ENCODE assay signal across 8 cellular contexts in genomic region chr5:123610665-123611406, GRCh38.
DNase-seq lines count a peak whose midpoint lies in the region; ATAC-seq, FAIRE-seq and TF ChIP-seq lines count a peak whose summit lies in the region.

No MANE protein-coding gene starts in this region.

- FAIRE-seq in bronchial epithelial cell (lab: Jason Lieb, UNC) (no peak), kidney (lab: Jason Lieb, UNC) (peak; percentile 87)

- DNase-seq in DMS53 (lab: John Stamatoyannopoulos, UW) (peak; percentile 76), bronchial epithelial cell (ENCODE audit: low read depth) (peak; percentile 75), kidney (no peak), suprapubic skin (ENCODE audit: low spot score in 2 of 2) (no peak)
- DNase-seq in activated CD8-positive, alpha-beta memory T cell treated with anti-CD3 and anti-CD28 coated beads for 24 hours, result no peak

- TF ChIP-seq CTCF in OCI-LY3 (IDR thresholded peaks at IDR 0.05; ENCODE audit: low read depth, low read length) (peak; percentile 82), bronchial epithelial cell (IDR thresholded peaks at IDR 0.05; ENCODE audit: insufficient read depth, low read length, severe bottlenecking) (peak; percentile 66), kidney (IDR thresholded peaks at IDR 0.05; ENCODE audit: borderline replicate concordance, extremely low read depth, insufficient read depth) (peak; percentile 92), suprapubic skin (IDR thresholded peaks at IDR 0.05) (peak; percentile 82 to 96)

- H3K4me1 ChIP-seq in OCI-LY3 (ENCODE audit: low read length) (peaks cover 28% of the 10 kb centered on the region), kidney (ENCODE audit: control insufficient read depth in 1 of 2, insufficient read depth in 1 of 2, low read depth in 1 of 2, low read length in 2 of 2) (no peaks in the 10 kb centered on the region), suprapubic skin (peaks cover 3% of the 10 kb centered on the region)

- peak; percentile 74 for ATAC-seq in GM18907 (IDR thresholded peaks at IDR 0.05; ENCODE audit: unreplicated experiment)
- peak; percentile 62 for ATAC-seq in HG03460 (IDR thresholded peaks at IDR 0.05; ENCODE audit: unreplicated experiment)

- H2AFZ ChIP-seq in OCI-LY3 (ENCODE audit: low read depth, low read length), result no peak overlapping the region

- H4K20me1 ChIP-seq in OCI-LY3 (ENCODE audit: insufficient read depth, low read length), result no peaks in the 10 kb centered on the region

- no peak overlapping the region for H3K9ac ChIP-seq in OCI-LY3 (ENCODE audit: low read length)
- H3K9ac ChIP-seq in kidney (ENCODE audit: low read length in 2 of 2), result no peak overlapping the region

- intact Hi-C loops in kidney (cut with DNase I), result no loop called here

- 42% methylated on average over 5 of the region's 5 CpGs for WGBS in suprapubic skin

- H3K9me3 ChIP-seq in OCI-LY3 (ENCODE audit: insufficient read depth, low read length) (no peaks in the 10 kb centered on the region), kidney (ENCODE audit: control insufficient read depth in 1 of 2, low read length in 2 of 2) (no peaks in the 10 kb centered on the region), suprapubic skin (no peaks in the 10 kb centered on the region)

- peak overlapping the region; percentile 42 for H3K4me2 ChIP-seq in OCI-LY3 (ENCODE audit: low read length)

- no peak for TF ChIP-seq POLR2A in suprapubic skin (IDR thresholded peaks at IDR 0.05)

- 0 out of 2 replicates have a peak, but pooled peaks cover 4% of the 10 kb centered on the region for H3K79me2 ChIP-seq in OCI-LY3 (ENCODE audit: low read length)

- H3K36me3 ChIP-seq in OCI-LY3 (replicated peaks; ENCODE audit: low read depth, low read length), result peaks cover 4% of the 10 kb centered on the region
- H3K36me3 ChIP-seq in bronchial epithelial cell (ENCODE audit: control insufficient read depth, insufficient read depth, low read length), result peaks cover 4% of the 10 kb centered on the region
- H3K36me3 ChIP-seq in kidney (ENCODE audit: control insufficient read depth in 1 of 2, insufficient read depth in 2 of 2, low read length in 2 of 2), result peaks cover 4 to 12% of the 10 kb centered on the region in 2 donors
- peaks cover 6% of the 10 kb centered on the region for H3K36me3 ChIP-seq in suprapubic skin

- H3K27me3 ChIP-seq in OCI-LY3 (ENCODE audit: low read depth, low read length), result no peaks in the 10 kb centered on the region
- H3K27me3 ChIP-seq in bronchial epithelial cell (ENCODE audit: control insufficient read depth, insufficient read depth, low read length), result no peaks in the 10 kb centered on the region
- H3K27me3 ChIP-seq in suprapubic skin, result no peaks in the 10 kb centered on the region

- TF ChIP-seq EP300 in suprapubic skin (IDR thresholded peaks at IDR 0.05), result no peak

- no peak overlapping the region for H3K27ac ChIP-seq in OCI-LY3 (ENCODE audit: low read length)
- no peak overlapping the region for H3K27ac ChIP-seq in kidney (ENCODE audit: low read depth in 2 of 2, low read length in 2 of 2)
- no peak overlapping the region for H3K27ac ChIP-seq in suprapubic skin

- no peak overlapping the region for H3K4me3 ChIP-seq in OCI-LY3 (ENCODE audit: low read length)
- no peak overlapping the region for H3K4me3 ChIP-seq in bronchial epithelial cell (ENCODE audit: low read depth, low read length)
- no peak overlapping the region for H3K4me3 ChIP-seq in kidney (ENCODE audit: low read length in 2 of 2)
- H3K4me3 ChIP-seq in suprapubic skin, result no peak overlapping the region

Comparison
In these comparisons a context has a peak if more than half of its experiments do, and no peak if none do; other contexts are left out.
1. DNase-seq: peak in DMS53 (single experiment) and bronchial epithelial cell (single experiment); none in kidney (single experiment), suprapubic skin (0 of 2) and activated CD8-positive, alpha-beta memory T cell treated with anti-CD3 and anti-CD28 coated beads for 24 hours (single experiment).
2. Peak in every context shown above with its lines, with median percentiles within 50 percentile points of each other: CTCF ChIP-seq.